In the genomic region with DNA sequence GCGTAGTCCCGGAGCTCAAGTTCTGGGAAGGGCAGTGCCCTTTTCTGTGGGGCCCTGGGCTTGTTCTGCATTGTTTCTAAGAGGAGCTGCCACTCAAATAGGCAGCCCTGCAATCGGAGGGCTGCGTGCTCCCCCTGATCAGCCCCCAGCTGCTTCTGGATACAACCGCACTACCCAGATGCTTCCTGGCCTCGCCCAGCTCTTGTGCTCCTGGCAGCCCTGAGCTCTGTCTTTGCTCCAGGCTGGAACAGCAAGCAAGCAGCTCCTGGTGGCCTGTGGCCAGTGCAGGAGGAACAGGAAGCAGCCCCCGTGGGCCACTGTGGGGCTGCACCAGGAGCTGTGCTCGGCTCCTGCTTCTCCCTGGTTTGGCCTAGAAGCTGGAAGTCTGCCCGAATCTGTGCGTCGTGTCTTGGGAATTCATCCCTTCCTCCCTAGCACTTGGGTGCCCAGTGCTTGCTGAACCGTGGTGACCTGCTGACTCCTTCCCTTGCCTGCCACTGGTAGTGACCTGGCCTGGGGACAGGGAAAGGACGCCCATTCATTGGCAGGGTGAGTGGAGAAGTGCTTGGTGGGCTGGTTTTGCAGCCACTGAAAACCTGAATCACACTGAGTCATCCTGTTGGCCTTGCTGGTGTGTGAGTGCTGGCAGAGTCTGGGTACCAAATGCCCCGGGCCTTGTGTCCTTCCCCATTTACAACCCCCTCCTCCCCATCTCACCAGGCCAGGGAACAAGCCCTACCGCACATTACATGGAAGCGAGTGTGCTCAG, we compare ENCODE assay signal across 10 cellular contexts. TPM values are rescaled to one million over a fixed set of nuclear protein-coding genes. Genes with fewer than 3 reads are reported as not detected.
DNase-seq lines count a peak whose midpoint lies in the region; ATAC-seq, FAIRE-seq and TF ChIP-seq lines count a peak whose summit lies in the region.
"Had no signal": no experiment of that assay in that cellular context is flagged by ENCODE, and none has a peak within 500 bp of the region (broad histone marks: within the 10 kb centered on the region; RNA-seq: fewer than 3 reads in every experiment).

No MANE protein-coding gene starts in this region.

- peak overlapping the region; percentile 54 for H4K91ac ChIP-seq in IMR-90 (ENCODE audit: insufficient read depth, low read depth, low read length)

- peak overlapping the region; percentile 47; the same call in 2 of the 3 replicates for H2BK15ac ChIP-seq in IMR-90 (ENCODE audit: low read depth, low read length)

- H4K5ac ChIP-seq in IMR-90 (ENCODE audit: low read depth, low read length), result peak overlapping the region; percentile 10; the same call in 1 of the 2 replicates

- peak overlapping the region; percentile 6; the same call in 1 of the 2 replicates for H3K18ac ChIP-seq in IMR-90 (ENCODE audit: low read depth, low read length)

- ATAC-seq in A549 (peak; percentile 61 to 72), IMR-90 (ENCODE audit: low read depth) (peak; percentile 56), HG02870 (IDR thresholded peaks at IDR 0.05; ENCODE audit: unreplicated experiment) (no peak), GM18861 (IDR thresholded peaks at IDR 0.05; ENCODE audit: unreplicated experiment) (no peak)

- no peak for TF ChIP-seq EP300 in A549 (IDR thresholded peaks at IDR 0.05)

- peak; percentile 32 to 68 for DNase-seq in A549 (ENCODE audit: low read depth in 1 of 2, low spot score in 1 of 2)
- peak; percentile 71 for DNase-seq in IMR-90
- DNase-seq in coronary artery (ENCODE audit: low spot score), result no peak
- DNase-seq in mesenteric fat pad (ENCODE audit: low spot score), result peak; percentile 87
- DNase-seq in epidermal melanocyte (ENCODE audit: insufficient read length, low spot score), result no peak
- no peak for DNase-seq in KG1 (lab: John Stamatoyannopoulos, UW)
- DNase-seq: activated CD4-positive, alpha-beta T cell treated with anti-CD3 and anti-CD28 coated beads for 1 hour; DND-41 had no signal

- FAIRE-seq in A549 (lab: Jason Lieb, UNC), result no peak

- H2BK5ac ChIP-seq in IMR-90 (ENCODE audit: low read depth, low read length, poor library complexity, severe bottlenecking), result peak overlapping the region; percentile 60

- in situ Hi-C loops in IMR-90 (cut with MboI; ENCODE audit: low sequenced_read_pairs), result loop anchor here (5.0 kb wide), 1 partner anchor 45 kb away; no protein-coding TSS in a partner anchor

- no peak overlapping the region for H3K9ac ChIP-seq in IMR-90 (ENCODE audit: low read depth, low read length)

- H4K20me1 ChIP-seq in IMR-90 (ENCODE audit: insufficient read depth, low read length), result no peaks in the 10 kb centered on the region

- peak overlapping the region; percentile 85 for H2BK120ac ChIP-seq in IMR-90 (ENCODE audit: low read depth, low read length)

- no peaks in the 10 kb centered on the region for H3K36me3 ChIP-seq in IMR-90 (ENCODE audit: control insufficient read depth, insufficient read depth, low read length)

- H3K4me3 ChIP-seq in A549 (no peak overlapping the region), IMR-90 (ENCODE audit: insufficient read depth, low read depth, low read length) (no peak overlapping the region), coronary artery (no peak overlapping the region)

- H3K79me1 ChIP-seq in IMR-90 (ENCODE audit: low read depth in 1 of 2, low read length in 2 of 2), result no peaks in the 10 kb centered on the region

- WGBS in A549 (ENCODE audit: missing lambda C conversion rate), result 45% methylated on average over 13 of the region's 16 CpGs
- 62% methylated on average over 4 of the region's 16 CpGs; no CpG with 5 or more reads in 1 of the 2 experiments for WGBS in IMR-90 (ENCODE audit: extremely low coverage in 2 of 2, insufficient read length in 1 of 2), 2 experiments

- TF ChIP-seq RAD21 in A549 (conservative IDR thresholded peaks at IDR 0.05 in 1 of 2, IDR thresholded peaks at IDR 0.05 in 1 of 2) (no peak), IMR-90 (IDR thresholded peaks at IDR 0.05; ENCODE audit: low read length) (no peak)

- H2AK9ac ChIP-seq in IMR-90 (replicated peaks; ENCODE audit: low read depth, low read length, poor library complexity), result peak overlapping the region; percentile 94

- no TSS peak for BruUV-seq in IMR-90 (replicated peaks; lab: Mats Ljungman, UMichigan)

- H3K9me3 ChIP-seq in A549 (no peaks in the 10 kb centered on the region), IMR-90 (ENCODE audit: control insufficient read depth, insufficient read depth, low read length) (no peaks in the 10 kb centered on the region)

- H3K27me3 ChIP-seq in IMR-90 (ENCODE audit: control insufficient read depth, insufficient read depth, low read length), result no peaks in the 10 kb centered on the region

- intact Hi-C loops in IMR-90 (cut with micrococcal nuclease), result no loop called here

- peak overlapping the region; percentile 7 to 60; a peak in 3 of 4 replicates for H4K8ac ChIP-seq in IMR-90 (ENCODE audit: low read depth in 2 of 2, low read length in 2 of 2)

- dilution Hi-C loops in IMR-90 (cut with HindIII; ENCODE audit: low sequenced_read_pairs, unreplicated experiment), result no loop called here

- peak overlapping the region; percentile 74; the same call in 1 of the 2 replicates for H2AK5ac ChIP-seq in IMR-90 (ENCODE audit: low read depth, low read length)

- H3K9me1 ChIP-seq in IMR-90 (ENCODE audit: insufficient read depth, low read length), result peaks cover 13% of the 10 kb centered on the region; the same call in 1 of the 2 replicates

- H3K23ac ChIP-seq in IMR-90 (ENCODE audit: low read depth, low read length), result peak overlapping the region; percentile 59; the same call in 1 of the 2 replicates

- H2AFZ ChIP-seq in IMR-90 (replicated peaks; ENCODE audit: low read length, poor library complexity), result peak overlapping the region; percentile 89

- POLR2A ChIA-PET in A549 (lab: Yijun Ruan, JAX), result interaction anchor here (2.5 kb wide), 1 partner anchor 47 kb away, joined by 10 read pairs; no protein-coding TSS in a partner anchor
- POLR2A ChIA-PET in IMR-90 (lab: Charles Lee; ENCODE audit: unreplicated experiment), result no interaction called here

- H3K27ac ChIP-seq in A549, result peak overlapping the region; percentile 68 to 81
- peak overlapping the region; percentile 16 for H3K27ac ChIP-seq in IMR-90 (ENCODE audit: insufficient read depth, low read length)
- H3K27ac ChIP-seq in coronary artery, result peak overlapping the region; percentile 3 to 69

- no peak for TF ChIP-seq POLR2A in A549 (IDR thresholded peaks at IDR 0.05; ENCODE audit: low read length)
- TF ChIP-seq POLR2A in IMR-90 (IDR thresholded peaks at IDR 0.05; ENCODE audit: low read depth, low read length), result no peak

- H3K14ac ChIP-seq in IMR-90 (replicated peaks; ENCODE audit: low read depth, low read length), result peak overlapping the region; percentile 85

- no peak for TF ChIP-seq CTCF in A549 (IDR thresholded peaks at IDR 0.05)
- TF ChIP-seq CTCF in IMR-90 (conservative IDR thresholded peaks at IDR 0.05; ENCODE audit: low read depth, low read length), result no peak
- no peak for TF ChIP-seq CTCF in coronary artery (IDR thresholded peaks at IDR 0.05)

- H3K4me1 ChIP-seq in A549 (peaks cover 23% of the 10 kb centered on the region), IMR-90 (ENCODE audit: control insufficient read depth, insufficient read depth, low read length) (peaks cover 21% of the 10 kb centered on the region)

- H3K4me2 ChIP-seq in A549 (peak overlapping the region; percentile 64), IMR-90 (ENCODE audit: low read depth, low read length) (no peak overlapping the region)

- H3K56ac ChIP-seq in IMR-90 (ENCODE audit: extremely low read depth, insufficient read depth, low read length), result no peak overlapping the region

- CTCF ChIA-PET in A549 (lab: Yijun Ruan, JAX), result interaction anchor here (0.7 to 35.7 kb wide), 9 partner anchors 8 to 88 kb away, joined by 3 to 700 read pairs (median 5); a partner anchor contains a TSS
- CTCF ChIA-PET in IMR-90 (lab: Yijun Ruan, JAX), result interaction anchor here (0.7 to 1.9 kb wide), 3 partner anchors 9 to 82 kb away, joined by 3 to 7 read pairs (median 5); no protein-coding TSS in a partner anchor

- peak overlapping the region; percentile 74 for H3K4ac ChIP-seq in IMR-90 (ENCODE audit: low read depth, low read length)

- peak overlapping the region; percentile 69; the same call in 1 of the 2 replicates for H2BK20ac ChIP-seq in IMR-90 (ENCODE audit: low read depth, low read length)

TF ChIP-seq in IMR-90, 13 proteins besides CTCF, POLR2A, EP300 and RAD21 (continues in another document):
- TF ChIP-seq BHLHE40 (IDR thresholded peaks at IDR 0.05; ENCODE audit: low read depth, low read length), result peak; percentile 1; the same call in 1 of the 2 replicates
- no peak for TF ChIP-seq MXI1 (IDR thresholded peaks at IDR 0.05; ENCODE audit: borderline replicate concordance, low read depth, low read length)
- TF ChIP-seq, protein P1, sequence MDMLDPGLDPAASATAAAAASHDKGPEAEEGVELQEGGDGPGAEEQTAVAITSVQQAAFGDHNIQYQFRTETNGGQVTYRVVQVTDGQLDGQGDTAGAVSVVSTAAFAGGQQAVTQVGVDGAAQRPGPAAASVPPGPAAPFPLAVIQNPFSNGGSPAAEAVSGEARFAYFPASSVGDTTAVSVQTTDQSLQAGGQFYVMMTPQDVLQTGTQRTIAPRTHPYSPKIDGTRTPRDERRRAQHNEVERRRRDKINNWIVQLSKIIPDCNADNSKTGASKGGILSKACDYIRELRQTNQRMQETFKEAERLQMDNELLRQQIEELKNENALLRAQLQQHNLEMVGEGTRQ (IDR thresholded peaks at IDR 0.05; ENCODE audit: low read depth, low read length), result no peak
- no peak for TF ChIP-seq CEBPB (IDR thresholded peaks at IDR 0.05; ENCODE audit: low read depth, low read length)

RNA-seq across cellular contexts. Expression of a gene that starts 27.3 kb away (rescaled TPM):
- polyA plus RNA-seq in A549 (2011; rRNA removed) (not detected in 2 replicates), A549 (2017; fragmentation: RNase III; extraction: RNeasy Plus Mini Kit Qiagen cat#74134 plus additional on column Dnase treatment) (not detected in 3 replicates), IMR-90 (2012; rRNA removed) (not detected in 2 replicates)
- not detected in 2 replicates for polyA plus RNA-seq in A549 (2012; cell fraction: cytosol; rRNA removed)
- not detected in 2 replicates for polyA plus RNA-seq in A549 (2012; cell fraction: nucleus; rRNA removed)
- polyA minus RNA-seq in A549 (2011; rRNA and poly(A)+ RNA removed), result not detected in 2 replicates
- total RNA-seq in IMR-90 (2012; rRNA removed) (not detected in 2 replicates), mesenteric fat pad (not detected)
- polyA plus RNA-seq in IMR-90 (2012; cell fraction: cytosol; rRNA removed), result not detected in 2 replicates
- polyA plus RNA-seq in IMR-90 (2012; cell fraction: nucleus; rRNA removed; ENCODE audit: low replicate concordance), result not detected in 2 replicates

RNA-seq across cellular contexts. Expression of a gene that starts 49.1 kb away (rescaled TPM):
- 18.5 and 19.2 TPM in 2 replicates for polyA plus RNA-seq in A549 (2011; rRNA removed)
- polyA plus RNA-seq in A549 (2012; cell fraction: cytosol; rRNA removed), result 14.2 and 15.7 TPM in 2 replicates
- polyA plus RNA-seq in A549 (2012; cell fraction: nucleus; rRNA removed), result 22.9 and 29.1 TPM in 2 replicates
- 14.7 to 27.5 TPM (median 25.1 TPM) in 3 replicates for polyA plus RNA-seq in A549 (2017; fragmentation: RNase III; extraction: RNeasy Plus Mini Kit Qiagen cat#74134 plus additional on column Dnase treatment)
- polyA minus RNA-seq in A549 (2011; rRNA and poly(A)+ RNA removed), result 16.5 and 19.3 TPM in 2 replicates
- total RNA-seq in IMR-90 (2012; rRNA removed), result 21.3 and 21.7 TPM in 2 replicates
- polyA plus RNA-seq in IMR-90 (2012; rRNA removed), result 24.4 and 25.1 TPM in 2 replicates
- polyA plus RNA-seq in IMR-90 (2012; cell fraction: cytosol; rRNA removed), result 10.6 and 12.6 TPM in 2 replicates
- polyA plus RNA-seq in IMR-90 (2012; cell fraction: nucleus; rRNA removed; ENCODE audit: low replicate concordance), result 32.0 and 74.8 TPM in 2 replicates
- total RNA-seq in mesenteric fat pad, result 198 TPM

Comparison
In these comparisons a context has a peak if more than half of its experiments do, and no peak if none do; other contexts are left out.
1. ATAC-seq: peak in A549 (2 of 2) and IMR-90 (single experiment); none in HG02870 (single experiment) and GM18861 (single experiment).
2. DNase-seq: peak in A549 (2 of 2), IMR-90 (single experiment) and mesenteric fat pad (single experiment); none in coronary artery (single experiment), epidermal melanocyte (single experiment) and KG1 (single experiment).
3. H3K27ac ChIP-seq: peak in every context shown above with its lines; median percentile 74 in A549; 36 in coronary artery; 16 in IMR-90.